In the genomic region with DNA sequence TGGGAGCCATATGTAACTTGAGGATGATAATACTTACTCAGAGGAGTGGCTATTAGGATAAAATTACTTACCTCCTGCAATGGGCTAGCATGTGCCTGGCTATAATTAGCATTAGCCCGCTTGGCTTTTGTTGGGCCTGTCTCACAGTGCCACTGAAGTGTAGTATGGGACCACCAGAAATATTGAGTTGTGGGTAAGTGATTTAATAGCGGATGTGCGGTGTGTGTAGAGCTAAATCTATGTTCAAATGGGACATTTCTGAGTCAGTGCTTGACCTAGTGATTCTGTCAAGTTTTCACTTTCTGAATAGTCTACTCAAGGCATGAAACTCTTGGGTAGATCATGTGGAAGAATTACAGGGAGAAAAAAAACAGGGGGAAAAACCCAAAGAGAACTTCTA, we compare ENCODE assay signal across 17 cellular contexts. TPM values are rescaled to one million over a fixed set of nuclear protein-coding genes. Genes with fewer than 3 reads are reported as not detected.
DNase-seq lines count a peak whose midpoint lies in the region; ATAC-seq, FAIRE-seq and TF ChIP-seq lines count a peak whose summit lies in the region.
"Had no signal": no experiment of that assay in that cellular context is flagged by ENCODE, and none has a peak within 500 bp of the region (broad histone marks: within the 10 kb centered on the region; RNA-seq: fewer than 3 reads in every experiment).

No MANE protein-coding gene starts in this region.

- ATAC-seq in GM19351 (IDR thresholded peaks at IDR 0.05; ENCODE audit: unreplicated experiment): peak; percentile 40
- ATAC-seq in HG02642 (IDR thresholded peaks at IDR 0.05; ENCODE audit: poor library complexity, unreplicated experiment): peak; percentile 43
- ATAC-seq in HG03439 (IDR thresholded peaks at IDR 0.05; ENCODE audit: unreplicated experiment): peak; percentile 66
- no peak for ATAC-seq in heart left ventricle
- ATAC-seq: gastrocnemius medialis, T-cell had no signal

- no peaks in the 10 kb centered on the region for H3K9me3 ChIP-seq in heart left ventricle
- H3K9me3 ChIP-seq: ascending aorta, gastrocnemius medialis had no signal

- no peak for TF ChIP-seq CTCF in dorsolateral prefrontal cortex (IDR thresholded peaks at IDR 0.05 in 54 of 56, conservative IDR thresholded peaks at IDR 0.05 in 2 of 56; ENCODE audit: low read depth in 1 of 56, partially characterized antibody in 56 of 56)
- TF ChIP-seq CTCF in heart left ventricle (IDR thresholded peaks at IDR 0.05): no peak

- intact Hi-C loops in dorsolateral prefrontal cortex (cut with DNase I) (no loop called here), heart left ventricle (cut with DNase I) (no loop called here)

- no peak for TF ChIP-seq POLR2A in GM12892 (IDR thresholded peaks at IDR 0.05; ENCODE audit: low read depth, low read length)
- no peak for TF ChIP-seq POLR2A in heart left ventricle (IDR thresholded peaks at IDR 0.05)

- H3K27ac ChIP-seq in dorsolateral prefrontal cortex: no peak overlapping the region
- H3K27ac ChIP-seq in heart left ventricle: no peak overlapping the region
- H3K27ac ChIP-seq: ascending aorta, gastrocnemius medialis had no signal

- 89 to 96% (median 93%) methylated on average over 3 of the region's 3 CpGs for WGBS in heart left ventricle, 4 donors

- H3K36me3 ChIP-seq in heart left ventricle: no peaks in the 10 kb centered on the region
- H3K36me3 ChIP-seq: ascending aorta, gastrocnemius medialis had no signal

- DNase-seq in GM12892 (ENCODE audit: insufficient read length): no peak
- no peak for DNase-seq in stimulated activated naive CD4-positive, alpha-beta T cell (lab: John Stamatoyannopoulos, UW)
- DNase-seq in dorsolateral prefrontal cortex: no peak
- DNase-seq in activated CD4-positive, alpha-beta T cell treated with anti-CD3 and anti-CD28 coated beads, Interleukin-2, amount 50 U/mL, for 4 hours: no peak
- no peak for DNase-seq in heart left ventricle
- DNase-seq: activated gamma-delta T cell, gastrocnemius medialis, NCI-H2081 treated with DMSO at 0.1 percent for 48 hours, RPMI8226, T-cell had no signal

- peak; percentile 65 for FAIRE-seq in GM12892 (lab: Jason Lieb, UNC)

- H3K27me3 ChIP-seq in dorsolateral prefrontal cortex (no peaks in the 10 kb centered on the region), heart left ventricle (no peaks in the 10 kb centered on the region)
- H3K27me3 ChIP-seq: ascending aorta, gastrocnemius medialis had no signal

- no peaks in the 10 kb centered on the region for H3K4me1 ChIP-seq in heart left ventricle
- H3K4me1 ChIP-seq: gastrocnemius medialis had no signal

- no peak overlapping the region for H3K4me3 ChIP-seq in dorsolateral prefrontal cortex
- H3K4me3 ChIP-seq in heart left ventricle: no peak overlapping the region
- H3K4me3 ChIP-seq: ascending aorta, gastrocnemius medialis had no signal

RNA-seq across cellular contexts. Expression of gene CLNK, which starts 3.5 kb away (rescaled TPM):
- polyA plus RNA-seq in GM12892 (2012; ENCODE audit: missing spikeins): 5.8 TPM
- total RNA-seq in dorsolateral prefrontal cortex (under 1 TPM in 2 of 120 experiments, not detected in 118; 0.10 to 0.51 TPM), heart left ventricle (under 1 TPM in 2 of 9 donors, not detected in 7; 0.11 to 0.16 TPM)
- polyA plus RNA-seq in heart left ventricle: under 1 TPM in 1 of 2 donors, not detected in 1; 0.01 TPM
- total RNA-seq: ascending aorta, gastrocnemius medialis, lung microvascular endothelial cell, M059J, renal cortical epithelial cell had no signal

Comparison
In these comparisons a context has a peak if more than half of its experiments do, and no peak if none do; other contexts are left out.
1. ATAC-seq: peak in GM19351 (single experiment), HG02642 (single experiment) and HG03439 (single experiment); none in heart left ventricle (0 of 4).